In the genomic region with DNA sequence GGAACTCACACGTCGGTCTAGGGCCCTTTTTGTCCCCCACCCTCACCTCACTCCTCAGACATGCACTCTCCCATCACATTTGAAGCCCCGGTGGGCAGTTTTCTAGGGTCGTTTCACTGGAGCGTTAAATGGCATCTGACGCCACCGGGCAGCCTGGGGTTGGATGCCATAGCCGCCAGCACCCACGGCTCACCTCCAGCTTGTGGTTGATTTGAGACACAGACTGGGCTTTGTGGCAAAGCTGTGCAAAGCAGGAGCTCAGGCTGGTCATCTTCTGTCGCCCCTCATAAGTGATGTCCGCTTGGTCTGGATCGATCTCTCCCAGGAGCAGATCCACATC, we compare ENCODE assay signal across 8 cellular contexts. TPM values are rescaled to one million over a fixed set of nuclear protein-coding genes. Genes with fewer than 3 reads are reported as not detected.
DNase-seq lines count a peak whose midpoint lies in the region; ATAC-seq and TF ChIP-seq lines count a peak whose summit lies in the region.

No MANE protein-coding gene starts in this region.

- H3K36me3 ChIP-seq in GM06990 (ENCODE audit: control insufficient read depth, insufficient read depth, low read length) = peaks cover 1% of the 10 kb centered on the region; the same call in 1 of the 2 replicates
- H3K36me3 ChIP-seq in HUES48 (ENCODE audit: control insufficient read depth, insufficient read depth, low read length) = peaks cover 15% of the 10 kb centered on the region; the same call in 1 of the 2 replicates

- peak overlapping the region; percentile 66 for H3K9ac ChIP-seq in HUES48 (ENCODE audit: low read depth, low read length)

- H3K9me3 Mint-ChIP-seq in activated naive CD8-positive, alpha-beta T cell treated with anti-CD3 and anti-CD28 coated beads for 36 hours = peaks cover 6% of the 10 kb centered on the region
- H3K9me3 Mint-ChIP-seq in stimulated activated memory B cell treated with anti-CD40 and anti-IgM and Interleukin-4, amounts not matched to agents 10 μg/mL and 1 μg/mL and 100 μg/mL, for 72 hours = no peaks in the 10 kb centered on the region

- no peak for TF ChIP-seq CTCF in GM06990 (IDR thresholded peaks at IDR 0.05; ENCODE audit: insufficient read depth, low read length, poor library complexity, severe bottlenecking)

- H3K27me3 ChIP-seq in GM06990 (replicated peaks; ENCODE audit: control insufficient read depth, insufficient read depth, low read length) (no peaks in the 10 kb centered on the region), HUES48 (ENCODE audit: control insufficient read depth, insufficient read depth, low read length) (no peaks in the 10 kb centered on the region)

- ATAC-seq in GM21526 (IDR thresholded peaks at IDR 0.05; ENCODE audit: low FRiP score, unreplicated experiment) = peak; percentile 12
- ATAC-seq in stimulated activated memory B cell treated with anti-CD40 and anti-IgM and Interleukin-4, amounts not matched to agents 10 μg/mL and 1 μg/mL and 100 μg/mL, for 72 hours = peak; percentile 41

- peak overlapping the region; percentile 99 for H3K4me3 Mint-ChIP-seq in activated naive CD8-positive, alpha-beta T cell treated with anti-CD3 and anti-CD28 coated beads for 36 hours
- H3K4me3 Mint-ChIP-seq in stimulated activated memory B cell treated with anti-CD40 and anti-IgM and Interleukin-4, amounts not matched to agents 10 μg/mL and 1 μg/mL and 100 μg/mL, for 72 hours = peak overlapping the region; percentile 99

- H3K4me1 ChIP-seq in HUES48 (ENCODE audit: control insufficient read depth, insufficient read depth, low read length) = peaks cover 3% of the 10 kb centered on the region; the same call in 1 of the 2 replicates

- H3K27me3 Mint-ChIP-seq in activated naive CD8-positive, alpha-beta T cell treated with anti-CD3 and anti-CD28 coated beads for 36 hours = no peaks in the 10 kb centered on the region
- peaks cover 3% of the 10 kb centered on the region for H3K27me3 Mint-ChIP-seq in stimulated activated memory B cell treated with anti-CD40 and anti-IgM and Interleukin-4, amounts not matched to agents 10 μg/mL and 1 μg/mL and 100 μg/mL, for 72 hours

- peaks cover 31% of the 10 kb centered on the region for H3K4me1 Mint-ChIP-seq in activated naive CD8-positive, alpha-beta T cell treated with anti-CD3 and anti-CD28 coated beads for 36 hours
- H3K4me1 Mint-ChIP-seq in stimulated activated memory B cell treated with anti-CD40 and anti-IgM and Interleukin-4, amounts not matched to agents 10 μg/mL and 1 μg/mL and 100 μg/mL, for 72 hours = peaks cover 38% of the 10 kb centered on the region

- H3K27ac Mint-ChIP-seq in activated naive CD8-positive, alpha-beta T cell treated with anti-CD3 and anti-CD28 coated beads for 36 hours = peak overlapping the region; percentile 99
- H3K27ac Mint-ChIP-seq in stimulated activated memory B cell treated with anti-CD40 and anti-IgM and Interleukin-4, amounts not matched to agents 10 μg/mL and 1 μg/mL and 100 μg/mL, for 72 hours = peak overlapping the region; percentile 97

- DNase-seq in GM06990 (ENCODE audit: extremely low read depth, insufficient read length) = no peak
- DNase-seq in activated naive CD8-positive, alpha-beta T cell treated with anti-CD3 and anti-CD28 coated beads for 36 hours = peak; percentile 23
- DNase-seq in GM19238 (ENCODE audit: insufficient read length, low spot score) = no peak
- DNase-seq in Ammon's horn (ENCODE audit: low spot score) = no peak

- peak overlapping the region; percentile 89 for H3K27ac ChIP-seq in HUES48 (ENCODE audit: low read depth, low read length)

- H3K9me3 ChIP-seq in HUES48 (ENCODE audit: control insufficient read depth, insufficient read depth, low read length) (peaks cover 10% of the 10 kb centered on the region), iPS-18c (ENCODE audit: control insufficient read depth, insufficient read depth, low read length) (peaks cover 3% of the 10 kb centered on the region)

- H3K36me3 Mint-ChIP-seq in activated naive CD8-positive, alpha-beta T cell treated with anti-CD3 and anti-CD28 coated beads for 36 hours = peaks cover 36% of the 10 kb centered on the region
- peaks cover 19% of the 10 kb centered on the region for H3K36me3 Mint-ChIP-seq in stimulated activated memory B cell treated with anti-CD40 and anti-IgM and Interleukin-4, amounts not matched to agents 10 μg/mL and 1 μg/mL and 100 μg/mL, for 72 hours

- peak overlapping the region; percentile 82 for H3K4me3 ChIP-seq in GM06990 (replicated peaks; ENCODE audit: low read depth, low read length)
- peak overlapping the region; percentile 90 for H3K4me3 ChIP-seq in HUES48 (ENCODE audit: low read depth, low read length)
- H3K4me3 ChIP-seq in iPS-18c (ENCODE audit: insufficient read depth, low read depth, low read length) = peak overlapping the region; percentile 79

RNA-seq across cellular contexts. Expression of gene GOPC, which starts 0.5 kb away (rescaled TPM):
- total RNA-seq in activated naive CD8-positive, alpha-beta T cell treated with anti-CD3 and anti-CD28 coated beads for 36 hours = 10 to 100 TPM; 16.1 TPM
